8 cellular contexts compared by ENCODE assay signal in the genomic region with DNA sequence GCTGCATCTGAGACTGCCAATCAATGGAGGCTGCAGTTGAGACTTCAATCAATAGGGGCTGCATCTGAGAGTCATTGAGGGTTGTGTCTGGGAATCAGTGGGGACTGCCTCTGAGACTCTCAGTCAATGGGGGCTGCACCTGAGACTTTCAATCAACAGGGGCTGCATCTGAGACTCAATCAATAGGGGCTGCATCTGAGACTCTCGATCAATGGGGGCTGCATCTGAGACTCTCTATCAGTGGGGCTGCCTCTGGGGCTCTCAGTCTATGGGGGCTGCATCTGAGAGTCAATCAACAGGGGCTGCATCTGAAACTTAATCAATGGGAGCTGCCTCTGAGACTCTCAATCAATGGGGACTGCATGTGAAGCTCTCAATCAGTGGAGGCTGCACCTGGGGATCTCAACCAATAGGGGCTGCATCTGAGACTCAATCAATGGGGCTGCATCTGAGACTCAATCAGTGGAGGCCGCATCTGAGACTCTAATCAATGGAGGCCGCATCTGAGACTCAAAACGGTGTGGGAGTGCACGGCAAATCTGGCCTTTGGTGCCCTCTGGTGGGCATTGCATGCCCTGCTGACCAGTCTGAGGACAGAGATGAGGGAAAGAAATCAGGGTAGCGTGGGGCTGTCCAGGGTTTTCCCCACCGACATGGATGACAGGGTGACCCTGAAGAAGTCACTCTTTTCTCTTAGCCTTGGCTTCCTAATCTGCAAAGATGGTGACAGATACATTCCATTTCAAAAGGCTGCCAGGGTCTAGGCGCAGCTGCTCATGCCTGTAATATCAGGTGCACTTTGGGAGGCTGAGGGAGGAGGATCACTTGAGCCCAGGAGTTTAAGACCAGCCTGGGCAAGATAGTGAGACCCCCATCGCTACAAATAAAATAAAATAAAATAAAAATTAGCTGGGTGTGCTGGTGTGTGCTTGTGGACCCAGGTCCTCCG. TPM values are rescaled to one million over a fixed set of nuclear protein-coding genes. Genes with fewer than 3 reads are reported as not detected.
DNase-seq lines count a peak whose midpoint lies in the region; ATAC-seq and TF ChIP-seq lines count a peak whose summit lies in the region.

No MANE protein-coding gene starts in this region.

- intact Hi-C loops in lower leg skin (cut with DNase I; ENCODE audit: low total_unique reads) = loop anchor here (5.0 to 10.0 kb wide), 2 partner anchors 185 to 588 kb away; no protein-coding TSS in a partner anchor

- no peak overlapping the region for H3K4me3 ChIP-seq in DOHH2 (ENCODE audit: low read length)
- H3K4me3 ChIP-seq in coronary artery = no peak overlapping the region
- H3K4me3 ChIP-seq in lower leg skin (ENCODE audit: low read depth, poor library complexity, severe bottlenecking) = no peak overlapping the region

- H3K27me3 ChIP-seq in DOHH2 (ENCODE audit: control insufficient read depth, low read length) = no peaks in the 10 kb centered on the region

- no peaks in the 10 kb centered on the region for H3K36me3 ChIP-seq in DOHH2 (ENCODE audit: control insufficient read depth, low read length)

- POLR2A ChIA-PET in HEK293T (lab: Yijun Ruan, JAX) = no interaction called here

- peak; percentile 82 for DNase-seq in HEK293T (ENCODE audit: extremely low spot score)
- DNase-seq in NCI-H2171 (lab: John Stamatoyannopoulos, UW) = peak; percentile 65
- DNase-seq in activated CD4-positive, alpha-beta T cell treated with anti-CD3 and anti-CD28 coated beads for 48 hours = peak; percentile 85
- DNase-seq in coronary artery (ENCODE audit: low spot score) = no peak
- peak; percentile 71 to 96 for DNase-seq in lower leg skin (ENCODE audit: low spot score in 2 of 2)
- peak; percentile 55 to 66 (median 57) for DNase-seq in stimulated activated CD4-positive, alpha-beta T cell treated with anti-CD3 and anti-CD28 coated beads, TNF-alpha, amount 100 ng/mL, for 4 hours (ENCODE audit: low read depth in 3 of 3)

- 24 to 28% methylated on average over 10 of the region's 10 CpGs for WGBS in lower leg skin, 2 donors

- H3K4me1 ChIP-seq in DOHH2 (ENCODE audit: control insufficient read depth, low read length) = no peaks in the 10 kb centered on the region

- TF ChIP-seq CTCF in DOHH2 (IDR thresholded peaks at IDR 0.05; ENCODE audit: low read depth, low read length, poor library complexity, severe bottlenecking) (peak; percentile 93), coronary artery (IDR thresholded peaks at IDR 0.05) (peak; percentile 90), lower leg skin (IDR thresholded peaks at IDR 0.05) (peak in 1 of 3 donors; percentile 40)

- no peaks in the 10 kb centered on the region for H3K9me2 ChIP-seq in DOHH2 (replicated peaks; ENCODE audit: control insufficient read depth, low read length)

- H3K4me2 ChIP-seq in DOHH2 (ENCODE audit: low read length) = no peak overlapping the region

- no peaks in the 10 kb centered on the region for H3K79me2 ChIP-seq in DOHH2 (ENCODE audit: control insufficient read depth, low read length)

- no peak for TF ChIP-seq POLR2A in lower leg skin (IDR thresholded peaks at IDR 0.05)

- no peaks in the 10 kb centered on the region for H3K9me3 ChIP-seq in DOHH2 (ENCODE audit: control insufficient read depth, insufficient read depth, low read length)

- CTCF ChIA-PET in HEK293T (lab: Yijun Ruan, JAX) = interaction anchor here (0.5 to 2.4 kb wide), 8 partner anchors 15 to 911 kb away, joined by 3 to 36 read pairs (median 4); no protein-coding TSS in a partner anchor

- no peaks in the 10 kb centered on the region for H3F3A ChIP-seq in DOHH2 (ENCODE audit: control insufficient read depth, insufficient read depth)

- ATAC-seq in HG03469 (IDR thresholded peaks at IDR 0.05; ENCODE audit: unreplicated experiment) = no peak

- no peaks in the 10 kb centered on the region for H4K20me1 ChIP-seq in DOHH2 (ENCODE audit: control insufficient read depth, insufficient read depth, low read depth, low read length)

- no peak overlapping the region for H3K27ac ChIP-seq in DOHH2 (ENCODE audit: low read depth, low read length)
- H3K27ac ChIP-seq in coronary artery = no peak overlapping the region

TF ChIP-seq in HEK293T, 16 proteins besides CTCF, POLR2A, EP300 and RAD21:
- TF ChIP-seq HDGF (IDR thresholded peaks at IDR 0.05; ENCODE audit: borderline replicate concordance) (no peak), FOXK2 (IDR thresholded peaks at IDR 0.05) (no peak), SP1 (IDR thresholded peaks at IDR 0.05) (no peak), FOXM1 (IDR thresholded peaks at IDR 0.05; ENCODE audit: borderline replicate concordance) (no peak)
TF ChIP-seq in HEK293T: peak in this region for 0.

RNA-seq across cellular contexts. Expression of a gene that starts 41.3 kb away (rescaled TPM):
- 100 to 1,000 TPM; 125 to 168 (median 131) TPM for total RNA-seq in lower leg skin
